In the genomic region with DNA sequence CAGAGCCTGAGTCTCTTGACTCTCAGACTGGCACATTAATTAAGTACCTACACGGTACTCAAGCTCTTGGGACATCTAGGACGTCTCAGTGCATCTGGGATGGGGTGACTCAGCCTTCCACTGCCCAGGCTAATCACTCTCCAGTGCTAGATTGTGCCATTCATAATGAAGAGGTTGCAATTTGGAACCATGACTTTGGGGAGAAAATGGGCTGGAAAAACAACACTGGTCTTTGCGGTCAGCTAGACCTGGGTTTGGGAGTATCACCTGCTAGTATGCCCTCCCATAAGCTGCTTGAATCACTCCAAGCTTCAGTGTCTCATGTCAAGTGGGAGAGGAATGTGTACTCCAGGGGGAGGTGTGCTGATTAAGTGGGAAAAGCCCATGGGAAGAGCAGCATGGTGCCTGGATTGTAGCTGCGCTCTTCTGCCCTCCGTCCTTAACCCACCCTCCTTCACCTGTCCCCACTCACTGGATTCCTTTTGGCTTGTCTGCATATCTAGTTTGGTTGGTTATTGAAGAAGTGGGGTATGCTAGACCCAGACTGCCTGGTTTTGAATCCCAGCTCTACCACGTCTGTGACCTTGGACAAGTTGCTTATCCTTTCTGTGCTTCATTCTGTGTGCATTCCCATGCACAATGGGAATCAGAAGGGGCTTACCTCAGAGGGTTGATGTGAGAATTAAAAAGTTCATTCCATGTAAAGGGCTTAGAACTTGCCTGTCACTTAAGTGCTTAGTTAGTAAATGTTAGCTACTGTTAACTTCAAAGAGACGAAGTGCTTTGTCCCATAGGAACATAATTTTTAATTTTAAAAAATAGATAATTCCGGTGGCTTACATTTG, we compare ENCODE assay signal across 8 cellular contexts. TPM values are rescaled to one million over a fixed set of nuclear protein-coding genes. Genes with fewer than 3 reads are reported as not detected.
DNase-seq lines count a peak whose midpoint lies in the region; ATAC-seq and TF ChIP-seq lines count a peak whose summit lies in the region.

No MANE protein-coding gene starts in this region.

- peak overlapping the region; percentile 84 for H3K27ac Mint-ChIP-seq in Calu3 (ENCODE audit: unreplicated experiment)
- peak overlapping the region; percentile 99 for H3K27ac Mint-ChIP-seq in activated naive CD8-positive, alpha-beta T cell treated with anti-CD3 and anti-CD28 coated beads, Interleukin-2, amount 50 U/mL, for 24 hours
- peak overlapping the region; percentile 59 to 90 (median 80) for H3K27ac Mint-ChIP-seq in naive thymus-derived CD8-positive, alpha-beta T cell

- H3K79me1 ChIP-seq in neuronal stem cell (ENCODE audit: low read depth, low read length), result no peaks in the 10 kb centered on the region

- peaks cover 82% of the 10 kb centered on the region for H3K4me1 Mint-ChIP-seq in Calu3 (ENCODE audit: low read depth, unreplicated experiment)
- H3K4me1 Mint-ChIP-seq in activated naive CD8-positive, alpha-beta T cell treated with anti-CD3 and anti-CD28 coated beads, Interleukin-2, amount 50 U/mL, for 24 hours, result peaks cover 87% of the 10 kb centered on the region
- H3K4me1 Mint-ChIP-seq in naive thymus-derived CD8-positive, alpha-beta T cell, result peaks cover 29 to 75% (median 54%) of the 10 kb centered on the region in 4 donors

- H2BK12ac ChIP-seq in neuronal stem cell (ENCODE audit: low read length), result no peak overlapping the region

- H3K36me3 Mint-ChIP-seq in Calu3 (ENCODE audit: insufficient read depth, unreplicated experiment), result peaks cover 54% of the 10 kb centered on the region
- peaks cover 33% of the 10 kb centered on the region for H3K36me3 Mint-ChIP-seq in activated naive CD8-positive, alpha-beta T cell treated with anti-CD3 and anti-CD28 coated beads, Interleukin-2, amount 50 U/mL, for 24 hours (ENCODE audit: low read depth)
- H3K36me3 Mint-ChIP-seq in naive thymus-derived CD8-positive, alpha-beta T cell, result no peaks in the 10 kb centered on the region

- no peak overlapping the region for H3K4ac ChIP-seq in neuronal stem cell (ENCODE audit: low read length)

- no peak for TF ChIP-seq CTCF in Calu3 (IDR thresholded peaks at IDR 0.05; ENCODE audit: unreplicated experiment)

- H3K9ac ChIP-seq in neuronal stem cell (ENCODE audit: low read depth, low read length, poor library complexity), result no peak overlapping the region

- peak overlapping the region; percentile 98 for H3K4me3 Mint-ChIP-seq in Calu3 (ENCODE audit: low read depth, unreplicated experiment)
- H3K4me3 Mint-ChIP-seq in activated naive CD8-positive, alpha-beta T cell treated with anti-CD3 and anti-CD28 coated beads, Interleukin-2, amount 50 U/mL, for 24 hours, result peak overlapping the region; percentile 97
- H3K4me3 Mint-ChIP-seq in naive thymus-derived CD8-positive, alpha-beta T cell, result peak overlapping the region; percentile 9 to 72 (median 53)

- H3K36me3 ChIP-seq in neuronal stem cell (replicated peaks in 1 of 2; ENCODE audit: control insufficient read depth in 2 of 2, insufficient read depth in 2 of 2, low read length in 2 of 2), result no peaks in the 10 kb centered on the region

- H4K91ac ChIP-seq in neuronal stem cell (ENCODE audit: low read depth, low read length, poor library complexity), result no peak overlapping the region

- POLR2A ChIA-PET in naive thymus-derived CD8-positive, alpha-beta T cell (lab: Charles Lee), result interaction anchor here (0.7 to 2.2 kb wide), 6 partner anchors 9 to 65 kb away, joined by 3 to 8 read pairs (median 4); a partner anchor contains a TSS

- no peak overlapping the region for H3K4me3 ChIP-seq in neuronal stem cell (ENCODE audit: low read length in 2 of 2)

- no peaks in the 10 kb centered on the region for H3K9me3 Mint-ChIP-seq in Calu3 (ENCODE audit: low read depth, unreplicated experiment)
- no peaks in the 10 kb centered on the region for H3K9me3 Mint-ChIP-seq in activated naive CD8-positive, alpha-beta T cell treated with anti-CD3 and anti-CD28 coated beads, Interleukin-2, amount 50 U/mL, for 24 hours
- peaks cover 0 to under 1% (median 0%) of the 10 kb centered on the region in 9 donors for H3K9me3 Mint-ChIP-seq in naive thymus-derived CD8-positive, alpha-beta T cell

- H3K4me1 ChIP-seq in neuronal stem cell (ENCODE audit: control insufficient read depth in 2 of 2, insufficient read depth in 1 of 2, low read depth in 1 of 2, low read length in 2 of 2), result peaks cover 7 to 11% of the 10 kb centered on the region in 2 donors

- H2AFZ ChIP-seq in neuronal stem cell (ENCODE audit: low read length), result no peak overlapping the region

- H2BK120ac ChIP-seq in neuronal stem cell (ENCODE audit: low read depth, low read length), result no peak overlapping the region

- CTCF ChIA-PET in Calu3 (lab: Charles Lee), result interaction anchor here (1.0 to 3.3 kb wide), 7 partner anchors 11 to 262 kb away, joined by 3 to 18 read pairs (median 6); no protein-coding TSS in a partner anchor

- H3K4me2 ChIP-seq in neuronal stem cell (ENCODE audit: insufficient read depth, low read length, poor library complexity, severe bottlenecking), result no peak overlapping the region

- no CpG with 5 or more reads among the region's 8 CpGs for WGBS in neuronal stem cell (ENCODE audit: extremely low coverage in 2 of 2, insufficient read length in 2 of 2, insufficient replicate concordance in 1 of 2), 2 donors

- H3K27me3 ChIP-seq in neuronal stem cell (ENCODE audit: control insufficient read depth in 3 of 3, insufficient read depth in 3 of 3, low read depth in 1 of 3, low read length in 3 of 3), result peaks cover 9 to 41% (median 28%) of the 10 kb centered on the region in 3 experiments

- no peak overlapping the region for H2AK5ac ChIP-seq in neuronal stem cell (ENCODE audit: low read depth, low read length)

- no peak overlapping the region for H3K14ac ChIP-seq in neuronal stem cell (ENCODE audit: low read length)

- no peak overlapping the region for H3K23ac ChIP-seq in neuronal stem cell (ENCODE audit: low read depth, low read length, poor library complexity)

- H3K18ac ChIP-seq in neuronal stem cell (ENCODE audit: low read length), result no peak overlapping the region

- H3K27ac ChIP-seq in neuronal stem cell (replicated peaks; ENCODE audit: low read length), result no peak overlapping the region

- no peak overlapping the region for H2BK5ac ChIP-seq in neuronal stem cell (ENCODE audit: low read length)

- no TSS peak for BruUV-seq in Calu3 (replicated peaks; lab: Mats Ljungman, UMichigan)

- no peak overlapping the region for H2BK15ac ChIP-seq in neuronal stem cell (ENCODE audit: low read length)

- no peaks in the 10 kb centered on the region for H3K27me3 Mint-ChIP-seq in Calu3 (ENCODE audit: unreplicated experiment)
- no peaks in the 10 kb centered on the region for H3K27me3 Mint-ChIP-seq in activated naive CD8-positive, alpha-beta T cell treated with anti-CD3 and anti-CD28 coated beads, Interleukin-2, amount 50 U/mL, for 24 hours
- no peaks in the 10 kb centered on the region for H3K27me3 Mint-ChIP-seq in naive thymus-derived CD8-positive, alpha-beta T cell

- peaks cover 2 to 8% of the 10 kb centered on the region in 2 donors for H3K9me3 ChIP-seq in neuronal stem cell (replicated peaks in 1 of 2; ENCODE audit: control insufficient read depth in 2 of 2, insufficient read depth in 1 of 2, low read depth in 1 of 2, low read length in 2 of 2)

- DNase-seq in Calu3, result peak; percentile 56
- DNase-seq in LoVo (ENCODE audit: low spot score), result peak; percentile 64
- no peak for DNase-seq in activated naive CD8-positive, alpha-beta T cell treated with anti-CD3 and anti-CD28 coated beads, Interleukin-2, amount 50 U/mL, for 24 hours
- DNase-seq in naive thymus-derived CD8-positive, alpha-beta T cell, result peak in 1 of 10 donors; percentile 19
- DNase-seq in neuronal stem cell (ENCODE audit: low spot score), result no peak
- DNase-seq in stimulated activated CD4-positive, alpha-beta T cell treated with anti-CD3 and anti-CD28 coated beads, Interleukin-2, amount 100 ng/mL, for 48 hours, result no peak

- no peak overlapping the region for H4K8ac ChIP-seq in neuronal stem cell (ENCODE audit: low read depth, low read length)

- intact Hi-C loops in Calu3 (cut with micrococcal nuclease; ENCODE audit: unreplicated experiment), result loop anchor here (5.0 to 10.0 kb wide), 3 partner anchors 42 to 201 kb away; no protein-coding TSS in a partner anchor

- ATAC-seq in activated naive CD8-positive, alpha-beta T cell treated with anti-CD3 and anti-CD28 coated beads, Interleukin-2, amount 50 U/mL, for 24 hours, result no peak
- peak in 1 of 2 donors; percentile 1 for ATAC-seq in naive thymus-derived CD8-positive, alpha-beta T cell
- ATAC-seq in HG03460 (IDR thresholded peaks at IDR 0.05; ENCODE audit: unreplicated experiment) (no peak), GM19463 (IDR thresholded peaks at IDR 0.05; ENCODE audit: unreplicated experiment) (no peak)

RNA-seq across cellular contexts. Expression of a gene that starts 3.8 kb away (rescaled TPM):
- total RNA-seq in Calu3 (2022), result 74.3 and 108 TPM in 2 replicates
- total RNA-seq in naive thymus-derived CD8-positive, alpha-beta T cell, result 1 to 10 TPM; 2.1 to 3.6 TPM
- 1 to 10 TPM; 1.4 to 4.3 (median 2.9) TPM for polyA plus RNA-seq in naive thymus-derived CD8-positive, alpha-beta T cell
- polyA plus RNA-seq in neuronal stem cell (2013, experiment 1 of 2), result 4.0 TPM
- polyA plus RNA-seq in neuronal stem cell (2013, experiment 2 of 2), result 4.1 TPM

RNA-seq across cellular contexts. Expression of a gene that starts 44.8 kb away (rescaled TPM):
- 880 and 924 TPM in 2 replicates for total RNA-seq in Calu3 (2022)
- 100 to 1,000 TPM; 504 to 555 TPM for total RNA-seq in naive thymus-derived CD8-positive, alpha-beta T cell
- polyA plus RNA-seq in naive thymus-derived CD8-positive, alpha-beta T cell, result 100 to 1,000 TPM; 506 to 789 (median 577) TPM
- polyA plus RNA-seq in neuronal stem cell (2013, experiment 1 of 2), result 904 TPM
- 913 TPM for polyA plus RNA-seq in neuronal stem cell (2013, experiment 2 of 2)

RNA-seq across cellular contexts. Expression of a gene that starts 45.8 kb away (rescaled TPM):
- 390 and 417 TPM in 2 replicates for total RNA-seq in Calu3 (2022)
- total RNA-seq in naive thymus-derived CD8-positive, alpha-beta T cell, result 100 to 1,000 TPM; 197 to 205 TPM
- 100 to 1,000 TPM; 105 to 114 (median 113) TPM for polyA plus RNA-seq in naive thymus-derived CD8-positive, alpha-beta T cell
- 207 TPM for polyA plus RNA-seq in neuronal stem cell (2013, experiment 1 of 2)
- 215 TPM for polyA plus RNA-seq in neuronal stem cell (2013, experiment 2 of 2)

Comparison
In these comparisons a context has a peak if more than half of its experiments do, and no peak if none do; other contexts are left out.
1. DNase-seq: peak in Calu3 (single experiment) and LoVo (single experiment); none in activated naive CD8-positive, alpha-beta T cell treated with anti-CD3 and anti-CD28 coated beads, Interleukin-2, amount 50 U/mL, for 24 hours (single experiment), neuronal stem cell (single experiment) and stimulated activated CD4-positive, alpha-beta T cell treated with anti-CD3 and anti-CD28 coated beads, Interleukin-2, amount 100 ng/mL, for 48 hours (0 of 2).
2. RNA of a gene that starts 3.8 kb away (total RNA-seq): 74.3 to 108 TPM in Calu3; 2.1 to 3.6 TPM in naive thymus-derived CD8-positive, alpha-beta T cell; every median in the first group is over 10 times any median in the second.
3. Peak in every context shown above with its lines, with median percentiles within 50 percentile points of each other: H3K27ac Mint-ChIP-seq and H3K4me3 Mint-ChIP-seq.